Comparison of ENCODE assay signal across 18 cellular contexts in the genomic region with DNA sequence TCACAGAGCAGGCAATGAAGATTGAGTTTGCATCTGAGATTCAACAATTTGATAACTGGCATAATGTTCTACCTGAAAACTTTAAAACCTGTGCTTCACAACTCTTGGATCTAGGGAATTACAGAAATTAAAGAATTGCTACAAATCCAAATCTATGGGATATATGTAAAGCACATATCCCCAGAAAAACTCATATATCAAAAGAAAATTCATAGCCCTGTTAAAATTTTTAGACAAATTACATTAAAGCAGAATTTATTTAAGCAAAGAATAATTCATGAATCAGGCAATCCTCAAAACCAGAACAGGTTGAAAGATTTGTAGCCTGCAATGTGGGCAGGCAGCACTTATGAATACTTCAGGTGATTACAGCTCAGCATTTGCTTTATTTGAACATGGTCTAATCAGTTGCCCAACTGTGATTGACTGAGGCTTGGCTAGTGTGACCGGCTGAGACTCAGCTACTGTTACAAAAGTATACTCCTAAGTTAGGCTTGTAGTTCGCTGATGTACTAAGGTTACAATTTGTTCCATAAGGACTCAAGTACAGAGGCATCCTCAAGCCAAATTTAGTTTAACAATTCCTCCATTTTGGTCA.
"Had no signal": no experiment of that assay in that cellular context is flagged by ENCODE, and none has a peak within 500 bp of the region (broad histone marks: within the 10 kb centered on the region; RNA-seq: fewer than 3 reads in every experiment).

No MANE protein-coding gene starts in this region.

- H3K9me3 Mint-ChIP-seq: activated CD4-positive, alpha-beta memory T cell treated with anti-CD3 and anti-CD28 coated beads, Interleukin-2, amount 10 ng/mL, durations not matched to agents 7 days and 5 days; activated CD4-positive, alpha-beta T cell treated with anti-CD3 and anti-CD28 coated beads, Interleukin-2, amount 10 ng/mL, durations not matched to agents 7 days and 5 days; activated naive CD4-positive, alpha-beta T cell treated with anti-CD3 and anti-CD28 coated beads for 36 hours; activated naive CD8-positive, alpha-beta T cell treated with anti-CD3 and anti-CD28 coated beads for 36 hours; brain; natural killer cell treated with Interleukin-12 subunit alpha and Interleukin-12 subunit beta and Interleukin-15 and Interleukin-18, amount 100 ng/mL, for 72 hours; stimulated activated naive CD8-positive, alpha-beta T cell treated with anti-CD3 and anti-CD28 coated beads, Interleukin-15, Interleukin-2, amounts not matched to agents 100 ng/mL and 50 ng/mL, for 24 hours; T-helper 1 cell treated with Interleukin-12 subunit alpha and Interleukin-12 subunit beta and Interleukin-4 antibody, amounts not matched to agents 30 μg/mL and 1 μg/mL, for 36 hours; WTC11 had no signal

- H3K27me3 Mint-ChIP-seq: natural killer cell treated with Interleukin-12 subunit alpha and Interleukin-12 subunit beta and Interleukin-15 and Interleukin-18, amount 100 ng/mL, for 72 hours; progenitor cell of endocrine pancreas had no signal

- H3K36me3 ChIP-seq: adrenal gland, cardiac muscle cell, right lobe of liver, thoracic aorta, upper lobe of left lung had no signal

- H3K36me3 Mint-ChIP-seq: activated naive CD8-positive, alpha-beta T cell treated with anti-CD3 and anti-CD28 coated beads for 36 hours; brain; natural killer cell treated with Interleukin-12 subunit alpha and Interleukin-12 subunit beta and Interleukin-15 and Interleukin-18, amount 100 ng/mL, for 72 hours; WTC11 had no signal

- H3K4me3 ChIP-seq: adrenal gland, cardiac muscle cell, coronary artery, mucosa of descending colon, right lobe of liver, thoracic aorta, upper lobe of left lung had no signal

- H3K27ac Mint-ChIP-seq: activated CD4-positive, alpha-beta memory T cell treated with anti-CD3 and anti-CD28 coated beads, Interleukin-2, amount 10 ng/mL, durations not matched to agents 7 days and 5 days; activated naive CD4-positive, alpha-beta T cell treated with anti-CD3 and anti-CD28 coated beads for 36 hours; activated naive CD8-positive, alpha-beta T cell treated with anti-CD3 and anti-CD28 coated beads for 36 hours; natural killer cell treated with Interleukin-12 subunit alpha and Interleukin-12 subunit beta and Interleukin-15 and Interleukin-18, amount 100 ng/mL, for 72 hours; progenitor cell of endocrine pancreas; stimulated activated naive CD8-positive, alpha-beta T cell treated with anti-CD3 and anti-CD28 coated beads, Interleukin-15, Interleukin-2, amounts not matched to agents 100 ng/mL and 50 ng/mL, for 24 hours; T-helper 1 cell treated with Interleukin-12 subunit alpha and Interleukin-12 subunit beta and Interleukin-4 antibody, amounts not matched to agents 30 μg/mL and 1 μg/mL, for 36 hours; WTC11 had no signal

- H3K9me3 ChIP-seq: adrenal gland, mucosa of descending colon, right lobe of liver, thoracic aorta, upper lobe of left lung had no signal

- H3K4me3 Mint-ChIP-seq: activated CD4-positive, alpha-beta memory T cell treated with anti-CD3 and anti-CD28 coated beads, Interleukin-2, amount 10 ng/mL, durations not matched to agents 7 days and 5 days; activated CD4-positive, alpha-beta T cell treated with anti-CD3 and anti-CD28 coated beads, Interleukin-2, amount 10 ng/mL, durations not matched to agents 7 days and 5 days; activated naive CD4-positive, alpha-beta T cell treated with anti-CD3 and anti-CD28 coated beads for 36 hours; activated naive CD8-positive, alpha-beta T cell treated with anti-CD3 and anti-CD28 coated beads for 36 hours; brain; natural killer cell treated with Interleukin-12 subunit alpha and Interleukin-12 subunit beta and Interleukin-15 and Interleukin-18, amount 100 ng/mL, for 72 hours; stimulated activated naive CD8-positive, alpha-beta T cell treated with anti-CD3 and anti-CD28 coated beads, Interleukin-15, Interleukin-2, amounts not matched to agents 100 ng/mL and 50 ng/mL, for 24 hours; T-helper 1 cell treated with Interleukin-12 subunit alpha and Interleukin-12 subunit beta and Interleukin-4 antibody, amounts not matched to agents 30 μg/mL and 1 μg/mL, for 36 hours; WTC11 had no signal

- H3K27ac ChIP-seq: cardiac muscle cell, coronary artery, right lobe of liver, thoracic aorta, upper lobe of left lung had no signal

- H3K4me1 Mint-ChIP-seq: WTC11 had no signal

- H3K27me3 ChIP-seq: adrenal gland, cardiac muscle cell, dorsolateral prefrontal cortex, right lobe of liver, upper lobe of left lung had no signal
